Comparison of ENCODE assay signal across 4 cellular contexts in genomic region chr6:60789601-60790000, GRCh38.
DNase-seq lines count a peak whose midpoint lies in the region; ATAC-seq, FAIRE-seq and TF ChIP-seq lines count a peak whose summit lies in the region.
"Not testable (repeated sequence)": the region's sequence is repeated elsewhere in the genome, so short reads cannot be mapped to it uniquely, and the experiment has no call there.

No MANE protein-coding gene starts in this region.

- not testable (repeated sequence) for H3K4me3 ChIP-seq in K562

- H4K20me1 ChIP-seq in K562 (replicated peaks; ENCODE audit: control insufficient read depth, insufficient read depth, low read length) = not testable (repeated sequence)

- not testable (repeated sequence) for H3K4me1 ChIP-seq in K562 (replicated peaks in 1 of 2; ENCODE audit: control insufficient read depth in 2 of 2, insufficient read depth in 2 of 2, low read length in 2 of 2)

- not testable (repeated sequence) for H3K9ac ChIP-seq in K562 (ENCODE audit: insufficient read depth in 1 of 2, low read depth in 2 of 2, low read length in 2 of 2)

- H3K27ac ChIP-seq in K562 (ENCODE audit: extremely low read depth, low read depth, low read length) = not testable (repeated sequence)

- in situ Hi-C loops in K562 (cut with MboI) = not testable (repeated sequence)

- not testable (repeated sequence) for TF ChIP-seq CTCF in K562 (IDR thresholded peaks at IDR 0.05 in 2 of 3, conservative IDR thresholded peaks at IDR 0.05 in 1 of 3; ENCODE audit: insufficient read depth in 2 of 3, low read depth in 1 of 3, low read length in 3 of 3)

- H3K79me2 ChIP-seq in K562 (ENCODE audit: control insufficient read depth, insufficient read depth, low read length) = not testable (repeated sequence)

- not testable (repeated sequence) for H3K4me2 ChIP-seq in K562 (ENCODE audit: insufficient read depth, low read length)

- not testable (repeated sequence) for H3K9me1 ChIP-seq in K562 (ENCODE audit: control insufficient read depth, insufficient read depth, low read length)

- not testable (repeated sequence) for BruUV-seq in K562 (replicated peaks; lab: Mats Ljungman, UMichigan)

- H2AFZ ChIP-seq in K562 (ENCODE audit: low read depth, low read length) = not testable (repeated sequence)

- H3K36me3 ChIP-seq in K562 (ENCODE audit: control insufficient read depth, insufficient read depth, low read length) = not testable (repeated sequence)

- TF ChIP-seq POLR2A in K562 (conservative IDR thresholded peaks at IDR 0.05) = not testable (repeated sequence)

- not testable (repeated sequence) for FAIRE-seq in K562 (lab: Jason Lieb, UNC)

- DNase-seq in DMS53 (lab: John Stamatoyannopoulos, UW) (peak; percentile 44), HT1080 (ENCODE audit: low read depth) (peak; percentile 64), RPMI7951 (ENCODE audit: low read depth) (peak; percentile 2)
- not testable (repeated sequence) for DNase-seq in K562 (ENCODE audit: extremely low read depth in 1 of 4, low spot score in 3 of 4)

- TF ChIP-seq EP300 in K562 (IDR thresholded peaks at IDR 0.05; ENCODE audit: low read length) = not testable (repeated sequence)

- CTCF ChIA-PET in K562 (lab: Yijun Ruan, JAX; ENCODE audit: low intra/inter-chr PET ratio) = not testable (repeated sequence)

- H3K9me3 ChIP-seq in K562 (replicated peaks; ENCODE audit: control insufficient read depth, insufficient read depth, low read depth, low read length) = not testable (repeated sequence)

- not testable (repeated sequence) for TF ChIP-seq RAD21 in K562 (CRISPR knock-in tag; conservative IDR thresholded peaks at IDR 0.05 in 1 of 2, IDR thresholded peaks at IDR 0.05 in 1 of 2)

- not testable (repeated sequence) for ATAC-seq in K562

- intact Hi-C loops in K562 (cut with micrococcal nuclease) = not testable (repeated sequence)

- POLR2A ChIA-PET in K562 (lab: Yijun Ruan, JAX) = not testable (repeated sequence)

- not testable (repeated sequence) for H3K27me3 ChIP-seq in K562 (ENCODE audit: control insufficient read depth in 2 of 2, insufficient read depth in 2 of 2, low read length in 2 of 2)

- 2% methylated on average over 13 of the region's 13 CpGs for WGBS in K562 (ENCODE audit: insufficient coverage, low coverage, missing lambda C conversion rate)

TF ChIP-seq in K562, 482 proteins besides CTCF, POLR2A, EP300 and RAD21:
- peak; percentile 32; the same call in 1 of the 2 replicates for TF ChIP-seq CHD2 (IDR thresholded peaks at IDR 0.05; ENCODE audit: low read depth, low read length)
TF ChIP-seq in K562: peak in this region for 1; not testable (repeated sequence) for 481.
